ENCODE assay signal across 10 cellular contexts in the genomic region with DNA sequence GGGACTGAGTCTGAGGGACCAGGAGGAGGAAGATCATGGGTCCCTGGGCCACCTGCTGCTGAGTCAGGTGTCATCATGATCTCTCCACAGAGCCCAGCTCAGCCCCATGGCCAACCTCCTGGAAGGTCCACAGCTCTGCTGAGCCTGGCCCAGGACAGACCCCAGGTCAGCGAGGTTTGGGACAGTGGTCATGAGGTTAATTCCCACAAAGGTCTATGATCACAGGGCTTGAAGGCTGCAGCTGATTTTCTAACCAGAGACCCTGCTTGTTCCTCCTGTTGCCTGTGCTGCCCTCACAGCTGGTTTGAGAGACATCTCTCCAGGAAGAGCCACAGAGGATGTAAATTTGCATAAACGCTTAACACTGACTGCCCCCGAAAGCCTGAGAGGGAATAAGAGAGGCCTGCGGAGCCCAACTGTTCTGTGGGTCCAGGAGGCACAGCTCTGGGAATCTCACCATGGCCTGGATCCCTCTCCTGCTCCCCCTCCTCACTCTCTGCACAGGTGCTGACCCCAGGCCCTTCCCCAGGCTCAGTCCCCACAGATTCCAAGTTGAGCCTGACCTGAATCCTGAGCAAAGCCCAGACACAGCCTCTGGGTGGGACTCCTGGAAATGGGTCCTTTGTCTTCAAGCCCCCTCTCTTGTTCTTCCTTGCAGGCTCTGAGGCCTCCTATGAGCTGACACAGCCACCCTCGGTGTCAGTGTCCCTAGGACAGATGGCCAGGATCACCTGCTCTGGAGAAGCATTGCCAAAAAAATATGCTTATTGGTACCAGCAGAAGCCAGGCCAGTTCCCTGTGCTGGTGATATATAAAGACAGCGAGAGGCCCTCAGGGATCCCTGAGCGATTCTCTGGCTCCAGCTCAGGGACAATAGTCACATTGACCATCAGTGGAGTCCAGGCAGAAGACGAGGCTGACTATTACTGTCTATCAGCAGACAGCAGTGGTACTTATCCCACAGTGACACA.
DNase-seq lines count a peak whose midpoint lies in the region; ATAC-seq and TF ChIP-seq lines count a peak whose summit lies in the region.
"Had no signal": no experiment of that assay in that cellular context is flagged by ENCODE, and none has a peak within 500 bp of the region (broad histone marks: within the 10 kb centered on the region; RNA-seq: fewer than 3 reads in every experiment).

No MANE protein-coding gene starts in this region.

- H3F3A ChIP-seq in DOHH2 (ENCODE audit: control insufficient read depth, insufficient read depth), result no peaks in the 10 kb centered on the region

- no peaks in the 10 kb centered on the region for H3K9me3 ChIP-seq in DOHH2 (ENCODE audit: control insufficient read depth, insufficient read depth, low read length)

- peak overlapping the region; percentile 44 for H3K4me3 ChIP-seq in DOHH2 (ENCODE audit: low read length)

- H3K9me3 Mint-ChIP-seq in effector memory CD8-positive, alpha-beta T cell, result no peaks in the 10 kb centered on the region
- H3K9me3 Mint-ChIP-seq: activated CD4-positive, alpha-beta T cell treated with anti-CD3 and anti-CD28 coated beads, Interleukin-2, amount 10 ng/mL, durations not matched to agents 24 days and 14 days; activated T-cell treated with anti-CD3 and anti-CD28 coated beads, Interleukin-2, amount 50 U/mL, for 4 hours had no signal

- no peaks in the 10 kb centered on the region for H3K27me3 Mint-ChIP-seq in effector memory CD8-positive, alpha-beta T cell

- H3K27ac ChIP-seq in DOHH2 (ENCODE audit: low read depth, low read length), result peak overlapping the region; percentile 56

- no peak for DNase-seq in effector memory CD8-positive, alpha-beta T cell
- no peak for DNase-seq in D341Med (ENCODE audit: low spot score)
- no peak for DNase-seq in H4 (ENCODE audit: low spot score)
- no peak for DNase-seq in NCI-H1694 treated with DMSO at 0.1 percent for 48 hours (lab: John Stamatoyannopoulos, UW)
- DNase-seq in DMS153 (lab: John Stamatoyannopoulos, UW), result no peak

- peak overlapping the region; percentile 81 to 87 for H3K27ac Mint-ChIP-seq in effector memory CD8-positive, alpha-beta T cell
- H3K27ac Mint-ChIP-seq: activated CD4-positive, alpha-beta T cell treated with anti-CD3 and anti-CD28 coated beads, Interleukin-2, amount 10 ng/mL, durations not matched to agents 24 days and 14 days had no signal

- peak; percentile 57 for TF ChIP-seq POLR2A in GM19193 (IDR thresholded peaks at IDR 0.05; ENCODE audit: extremely low read depth, insufficient read depth, insufficient read length)

- no peak for TF ChIP-seq CTCF in DOHH2 (IDR thresholded peaks at IDR 0.05; ENCODE audit: low read depth, low read length, poor library complexity, severe bottlenecking)

- peaks cover 46% of the 10 kb centered on the region for H3K4me1 ChIP-seq in DOHH2 (ENCODE audit: control insufficient read depth, low read length)

- H3K79me2 ChIP-seq in DOHH2 (ENCODE audit: control insufficient read depth, low read length), result no peaks in the 10 kb centered on the region

- H3K36me3 ChIP-seq in DOHH2 (ENCODE audit: control insufficient read depth, low read length), result no peaks in the 10 kb centered on the region

- no peaks in the 10 kb centered on the region for H3K27me3 ChIP-seq in DOHH2 (ENCODE audit: control insufficient read depth, low read length)

- peak overlapping the region; percentile 61 for H3K4me2 ChIP-seq in DOHH2 (ENCODE audit: low read length)

- no peaks in the 10 kb centered on the region for H3K36me3 Mint-ChIP-seq in effector memory CD8-positive, alpha-beta T cell (ENCODE audit: insufficient read depth)

- no peaks in the 10 kb centered on the region for H4K20me1 ChIP-seq in DOHH2 (ENCODE audit: control insufficient read depth, insufficient read depth, low read depth, low read length)

- peak; percentile 72 for ATAC-seq in HG03460 (IDR thresholded peaks at IDR 0.05; ENCODE audit: unreplicated experiment)
- peak; percentile 45 for ATAC-seq in effector memory CD8-positive, alpha-beta T cell (replicated peaks)

- H3K9me2 ChIP-seq in DOHH2 (replicated peaks; ENCODE audit: control insufficient read depth, low read length), result no peaks in the 10 kb centered on the region

- H3K4me1 Mint-ChIP-seq in effector memory CD8-positive, alpha-beta T cell (ENCODE audit: low read depth in 2 of 2), result peaks cover 39 to 56% of the 10 kb centered on the region in 2 donors
- H3K4me1 Mint-ChIP-seq: activated CD4-positive, alpha-beta T cell treated with anti-CD3 and anti-CD28 coated beads, Interleukin-2, amount 10 ng/mL, durations not matched to agents 24 days and 14 days had no signal

- peak overlapping the region; percentile 27 to 68 for H3K4me3 Mint-ChIP-seq in effector memory CD8-positive, alpha-beta T cell
- H3K4me3 Mint-ChIP-seq: activated CD4-positive, alpha-beta T cell treated with anti-CD3 and anti-CD28 coated beads, Interleukin-2, amount 10 ng/mL, durations not matched to agents 24 days and 14 days; activated T-cell treated with anti-CD3 and anti-CD28 coated beads, Interleukin-2, amount 50 U/mL, for 4 hours had no signal
